5 cellular contexts compared by ENCODE assay signal in the genomic region with DNA sequence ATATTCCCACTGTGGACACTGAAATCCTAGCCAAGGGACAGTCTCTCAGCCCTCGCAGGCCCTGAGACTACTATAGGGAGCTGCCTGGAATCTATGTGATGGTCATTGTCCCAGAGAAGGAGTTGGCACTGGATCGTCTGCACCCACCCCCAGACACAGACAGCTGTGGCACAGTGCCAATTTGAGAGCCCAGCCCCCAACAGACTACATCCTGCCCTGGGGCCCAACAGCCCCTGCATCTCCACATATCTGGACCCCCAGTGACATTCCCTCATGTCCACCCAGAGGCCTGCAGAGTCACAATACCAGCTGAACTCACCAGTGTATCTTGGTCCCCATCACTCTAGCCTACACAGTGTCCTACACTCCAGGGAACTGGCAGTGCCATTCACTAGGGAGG. TPM values are rescaled to one million over a fixed set of nuclear protein-coding genes. Genes with fewer than 3 reads are reported as not detected.
"Had no signal": no experiment of that assay in that cellular context is flagged by ENCODE, and none has a peak within 500 bp of the region (broad histone marks: within the 10 kb centered on the region; RNA-seq: fewer than 3 reads in every experiment).

No MANE protein-coding gene starts in this region.

RNA-seq across cellular contexts. Expression of a gene that starts 38.4 kb away (rescaled TPM):
- total RNA-seq: HepG2, HT-29, HT1080, IMR-90 had no signal
- polyA plus RNA-seq: HepG2, IgD-negative memory B cell, IMR-90 had no signal

RNA-seq across cellular contexts. Expression of a gene that starts 42.8 kb away (rescaled TPM):
- total RNA-seq: HepG2, HT-29, HT1080, IMR-90 had no signal
- polyA plus RNA-seq: HepG2, IgD-negative memory B cell, IMR-90 had no signal

RNA-seq across cellular contexts. Expression of a gene that starts 52.3 kb away (rescaled TPM):
- total RNA-seq: HepG2, HT-29, HT1080, IMR-90 had no signal
- polyA plus RNA-seq: HepG2, IgD-negative memory B cell, IMR-90 had no signal

RNA-seq across cellular contexts. Expression of a gene that starts 57.1 kb away (rescaled TPM):
- total RNA-seq: HepG2, HT-29, HT1080, IMR-90 had no signal
- polyA plus RNA-seq: HepG2, IgD-negative memory B cell, IMR-90 had no signal
